8 cellular contexts compared by ENCODE assay signal in genomic region chr9:98056403-98057094, GRCh38. TPM values are rescaled to one million over a fixed set of nuclear protein-coding genes. Genes with fewer than 3 reads are reported as not detected.
DNase-seq lines count a peak whose midpoint lies in the region; ATAC-seq and TF ChIP-seq lines count a peak whose summit lies in the region.

A gene with protein sequence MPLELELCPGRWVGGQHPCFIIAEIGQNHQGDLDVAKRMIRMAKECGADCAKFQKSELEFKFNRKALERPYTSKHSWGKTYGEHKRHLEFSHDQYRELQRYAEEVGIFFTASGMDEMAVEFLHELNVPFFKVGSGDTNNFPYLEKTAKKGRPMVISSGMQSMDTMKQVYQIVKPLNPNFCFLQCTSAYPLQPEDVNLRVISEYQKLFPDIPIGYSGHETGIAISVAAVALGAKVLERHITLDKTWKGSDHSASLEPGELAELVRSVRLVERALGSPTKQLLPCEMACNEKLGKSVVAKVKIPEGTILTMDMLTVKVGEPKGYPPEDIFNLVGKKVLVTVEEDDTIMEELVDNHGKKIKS (plus strand): TSS chr9:98056732. CDS start chr9:98056809, 77 bp downstream.

- TF ChIP-seq CTCF in PC-9 (conservative IDR thresholded peaks at IDR 0.05) (no peak), epithelial cell of proximal tubule (conservative IDR thresholded peaks at IDR 0.05; ENCODE audit: low read depth, low read length) (peak; percentile 19)

- DNase-seq in DMS153 treated with DMSO at 0.1 percent for 48 hours (lab: John Stamatoyannopoulos, UW; ENCODE audit: unreplicated experiment), result peak; percentile 85
- peak; percentile 91 to 96 for DNase-seq in PC-9
- DNase-seq in activated T-cell treated with anti-CD3 and anti-CD28 coated beads, Interleukin-2, amount 50 U/mL, for 1 hour, result peak; percentile 91
- peak; percentile 61 for DNase-seq in epithelial cell of proximal tubule (ENCODE audit: low read depth)
- peak; percentile 93 for DNase-seq in mucosa of gallbladder (ENCODE audit: low spot score)
- DNase-seq in stimulated activated CD8-positive, alpha-beta memory T cell treated with anti-CD3 and anti-CD28 coated beads, Interleukin-4, amount 100 ng/mL, for 24 hours (ENCODE audit: low read depth), result peak; percentile 89

- intact Hi-C loops in PC-9 (cut with micrococcal nuclease; ENCODE audit: unreplicated experiment), result loop anchor here (2.0 to 10.0 kb wide), 4 partner anchors 74 to 748 kb away; partner anchors contain the start of genes ANP32B, GALNT12 and TRMO

- peak within 1 kb of the TSS; percentile 67 for H3K27ac ChIP-seq in PC-9

- CTCF ChIA-PET in PC-9 (lab: Charles Lee), result interaction anchor here (0.6 to 2.0 kb wide), 5 partner anchors 22 to 133 kb away, joined by 3 to 22 read pairs (median 6); partner anchors contain the start of gene TRMO

- TF ChIP-seq RAD21 in Ishikawa (IDR thresholded peaks at IDR 0.05; ENCODE audit: low read depth), result no peak

- H3F3A ChIP-seq in PC-9 (ENCODE audit: insufficient read depth, low read depth), result peaks cover 40% of the 10 kb centered on the region

- no peaks in the 10 kb centered on the region for H3K9me2 ChIP-seq in PC-9 (ENCODE audit: insufficient read depth)

- H3K4me2 ChIP-seq in PC-9, result peak within 1 kb of the TSS; percentile 81

- H3K4me1 ChIP-seq in PC-9 (replicated peaks; ENCODE audit: insufficient read depth), result peaks cover 21% of the 10 kb centered on the region

- ATAC-seq in GM21619 (IDR thresholded peaks at IDR 0.05; ENCODE audit: unreplicated experiment), result peak; percentile 94

- peaks cover 3% of the 10 kb centered on the region; the same call in 1 of the 2 replicates for H3K36me3 ChIP-seq in PC-9 (ENCODE audit: low read depth)

- TF ChIP-seq EP300 in Ishikawa (IDR thresholded peaks at IDR 0.05; ENCODE audit: borderline replicate concordance), result 0 out of 2 replicates have a peak, but pooled peaks have one; percentile 14

- H3K4me3 ChIP-seq in PC-9 (peak within 1 kb of the TSS; percentile 66), epithelial cell of proximal tubule (ENCODE audit: low read depth, low read length) (peak within 1 kb of the TSS; percentile 76)

- peaks cover 39% of the 10 kb centered on the region for H3K79me2 ChIP-seq in PC-9 (ENCODE audit: low read depth)

- BruUV-seq in PC-9 (replicated peaks; lab: Mats Ljungman, UMichigan), result no TSS peak

- H3K9me3 ChIP-seq in PC-9 (ENCODE audit: insufficient read depth, low read depth), result no peaks in the 10 kb centered on the region

- peak within 1 kb of the TSS; percentile 83 for H2AFZ ChIP-seq in PC-9

- POLR2A ChIA-PET in PC-9 (lab: Charles Lee; ENCODE audit: unreplicated experiment), result interaction anchor here (0.6 to 0.9 kb wide), 12 partner anchors 17 to 500 kb away, joined by 3 to 18 read pairs (median 4); partner anchors contain the start of genes TBC1D2 and TRMO

- no peaks in the 10 kb centered on the region for H3K27me3 ChIP-seq in PC-9 (ENCODE audit: insufficient read depth, low read depth)

- 0 out of 2 replicates have a peak, but pooled peaks cover 3% of the 10 kb centered on the region for H4K20me1 ChIP-seq in PC-9 (ENCODE audit: insufficient read depth)

TF ChIP-seq in Ishikawa, 13 proteins besides CTCF, POLR2A, EP300 and RAD21:
- no peak for TF ChIP-seq TCF12 (IDR thresholded peaks at IDR 0.05; ENCODE audit: low read depth)
- no peak for TF ChIP-seq CEBPB (IDR thresholded peaks at IDR 0.05)
- TF ChIP-seq, protein P1, sequence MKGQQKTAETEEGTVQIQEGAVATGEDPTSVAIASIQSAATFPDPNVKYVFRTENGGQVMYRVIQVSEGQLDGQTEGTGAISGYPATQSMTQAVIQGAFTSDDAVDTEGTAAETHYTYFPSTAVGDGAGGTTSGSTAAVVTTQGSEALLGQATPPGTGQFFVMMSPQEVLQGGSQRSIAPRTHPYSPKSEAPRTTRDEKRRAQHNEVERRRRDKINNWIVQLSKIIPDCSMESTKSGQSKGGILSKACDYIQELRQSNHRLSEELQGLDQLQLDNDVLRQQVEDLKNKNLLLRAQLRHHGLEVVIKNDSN (IDR thresholded peaks at IDR 0.05), result 0 out of 2 replicates have a peak, but pooled peaks have one; percentile 14
- 0 out of 2 replicates have a peak, but pooled peaks have one; percentile 7 for TF ChIP-seq TEAD4 (IDR thresholded peaks at IDR 0.05)
- TF ChIP-seq TAF1 (IDR thresholded peaks at IDR 0.05; ENCODE audit: low read depth), result peak; percentile 92
- TF ChIP-seq NFIC (IDR thresholded peaks at IDR 0.05), result peak; percentile 42; the same call in 1 of the 2 replicates
- TF ChIP-seq, protein P2, sequence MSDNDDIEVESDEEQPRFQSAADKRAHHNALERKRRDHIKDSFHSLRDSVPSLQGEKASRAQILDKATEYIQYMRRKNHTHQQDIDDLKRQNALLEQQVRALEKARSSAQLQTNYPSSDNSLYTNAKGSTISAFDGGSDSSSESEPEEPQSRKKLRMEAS (IDR thresholded peaks at IDR 0.05), result peak; percentile 81
- TF ChIP-seq ZBTB7A (IDR thresholded peaks at IDR 0.05; ENCODE audit: low read depth), result no peak

RNA-seq across cellular contexts. Expression of the gene that starts here (rescaled TPM):
- total RNA-seq in PC-9 (2021) (74.6 and 84.9 TPM in 2 replicates), epithelial cell of proximal tubule (117 and 147 TPM in 2 replicates), mucosa of gallbladder (69.3 TPM)

Comparison
In these comparisons a context has a peak if more than half of its experiments do, and no peak if none do; other contexts are left out.
1. Peak in every context shown above with its lines: DNase-seq, ATAC-seq, H3K4me3 ChIP-seq and H3K27ac ChIP-seq.